17 cellular contexts compared by ENCODE assay signal in genomic region chr3:105812194-105812586, GRCh38. TPM values are rescaled to one million over a fixed set of nuclear protein-coding genes. Genes with fewer than 3 reads are reported as not detected.
DNase-seq lines count a peak whose midpoint lies in the region; ATAC-seq and TF ChIP-seq lines count a peak whose summit lies in the region.
"Had no signal": no experiment of that assay in that cellular context is flagged by ENCODE, and none has a peak within 500 bp of the region (broad histone marks: within the 10 kb centered on the region; RNA-seq: fewer than 3 reads in every experiment).

No MANE protein-coding gene starts in this region.

- peaks cover 16% of the 10 kb centered on the region for H3K4me1 ChIP-seq in mucosa of descending colon (ENCODE audit: low read depth)
- H3K4me1 ChIP-seq: BLaER1 had no signal

- H3K4me3 ChIP-seq in fibroblast of the aortic adventitia (ENCODE audit: low read depth, low read length) (no peak overlapping the region), mucosa of descending colon (no peak overlapping the region)
- H3K4me3 ChIP-seq: BLaER1, stomach had no signal

- no peaks in the 10 kb centered on the region for H3K36me3 ChIP-seq in mucosa of descending colon (ENCODE audit: low read depth)
- H3K36me3 ChIP-seq: BLaER1, stomach had no signal

- peaks cover 52% of the 10 kb centered on the region for H3K4me1 Mint-ChIP-seq in activated CD8-positive, alpha-beta memory T cell treated with anti-CD3 and anti-CD28 coated beads, Interleukin-2, amount 10 ng/mL, durations not matched to agents 7 days and 5 days

- CTCF ChIA-PET in activated CD8-positive, alpha-beta memory T cell treated with anti-CD3 and anti-CD28 coated beads, Interleukin-2, amount 10 ng/mL, durations not matched to agents 7 days and 5 days (lab: Charles Lee) = interaction anchor here (1.8 kb wide), 1 partner anchor 17 kb away, joined by 3 read pairs; no protein-coding TSS in a partner anchor

- no peak overlapping the region for H3K27ac Mint-ChIP-seq in activated CD8-positive, alpha-beta memory T cell treated with anti-CD3 and anti-CD28 coated beads, Interleukin-2, amount 10 ng/mL, durations not matched to agents 7 days and 5 days
- H3K27ac Mint-ChIP-seq: endodermal cell had no signal

- no peak overlapping the region for H3K4me3 Mint-ChIP-seq in activated CD8-positive, alpha-beta memory T cell treated with anti-CD3 and anti-CD28 coated beads, Interleukin-2, amount 10 ng/mL, durations not matched to agents 7 days and 5 days
- H3K4me3 Mint-ChIP-seq: endodermal cell had no signal

- DNase-seq in A172 (ENCODE audit: low spot score) (peak; percentile 34), ELR (ENCODE audit: low read depth) (peak; percentile 88), RPMI7951 (ENCODE audit: low read depth) (peak; percentile 41), fibroblast of the aortic adventitia (ENCODE audit: low read depth) (peak; percentile 40), omental fat pad (ENCODE audit: low spot score) (no peak), mucosa of descending colon (no peak)
- no peak for DNase-seq in activated CD8-positive, alpha-beta memory T cell treated with anti-CD3 and anti-CD28 coated beads, Interleukin-2, amount 10 ng/mL, durations not matched to agents 7 days and 5 days
- DNase-seq: activated CD8-positive, alpha-beta memory T cell treated with anti-CD3 and anti-CD28 coated beads, Interleukin-2, amount 50 U/mL, for 4 hours; endodermal cell; hippocampal formation; mesendoderm; NCI-H1048; NCI-H446; RPMI8226; stomach had no signal

- H3K9me3 ChIP-seq in mucosa of descending colon = no peaks in the 10 kb centered on the region
- H3K9me3 ChIP-seq: BLaER1, stomach had no signal

- ATAC-seq in omental fat pad (ENCODE audit: low FRiP score) (no peak), mucosa of descending colon (no peak), GM18858 (IDR thresholded peaks at IDR 0.05; ENCODE audit: unreplicated experiment) (no peak)
- no peak for ATAC-seq in activated CD8-positive, alpha-beta memory T cell treated with anti-CD3 and anti-CD28 coated beads, Interleukin-2, amount 10 ng/mL, durations not matched to agents 7 days and 5 days

- peaks cover 2% of the 10 kb centered on the region for H3K9me3 Mint-ChIP-seq in activated CD8-positive, alpha-beta memory T cell treated with anti-CD3 and anti-CD28 coated beads, Interleukin-2, amount 10 ng/mL, durations not matched to agents 7 days and 5 days (ENCODE audit: low read depth)

- no peak for TF ChIP-seq CTCF in fibroblast of the aortic adventitia (IDR thresholded peaks at IDR 0.05; ENCODE audit: insufficient read depth, low read length)
- no peak for TF ChIP-seq CTCF in omental fat pad (IDR thresholded peaks at IDR 0.05)
- TF ChIP-seq CTCF in mucosa of descending colon (IDR thresholded peaks at IDR 0.05) = no peak

- intact Hi-C loops in mucosa of descending colon (cut with DNase I, micrococcal nuclease) = no loop called here

- peaks cover 46% of the 10 kb centered on the region for H3K36me3 Mint-ChIP-seq in activated CD8-positive, alpha-beta memory T cell treated with anti-CD3 and anti-CD28 coated beads, Interleukin-2, amount 10 ng/mL, durations not matched to agents 7 days and 5 days

- H3K27me3 Mint-ChIP-seq in activated CD8-positive, alpha-beta memory T cell treated with anti-CD3 and anti-CD28 coated beads, Interleukin-2, amount 10 ng/mL, durations not matched to agents 7 days and 5 days = no peaks in the 10 kb centered on the region

RNA-seq across cellular contexts. Expression of gene CBLB, which starts 56.6 kb away (rescaled TPM):
- 21.1 and 36.6 TPM in 2 replicates for total RNA-seq in A172 (2014; rRNA removed; shearing (Covaris generic))
- total RNA-seq in RPMI7951 (2014; rRNA removed; shearing (Covaris generic)) = 3.8 and 6.0 TPM in 2 replicates
- total RNA-seq in fibroblast of the aortic adventitia (ENCODE audit: low replicate concordance) = 63.9 and 70.3 TPM in 2 replicates
- 100 to 1,000 TPM in 3 of 4 donors, 10 to 100 TPM in 1; 94.7 to 205 (median 126) TPM for total RNA-seq in omental fat pad
- 10 to 100 TPM; 41.7 to 52.2 (median 51.0) TPM for total RNA-seq in mucosa of descending colon
- 100 to 1,000 TPM; 125 to 158 TPM for total RNA-seq in activated CD8-positive, alpha-beta memory T cell treated with anti-CD3 and anti-CD28 coated beads, Interleukin-2, amount 10 ng/mL, durations not matched to agents 7 days and 5 days

Comparison
In these comparisons a context has a peak if more than half of its experiments do, and no peak if none do; other contexts are left out.
1. DNase-seq: peak in A172 (single experiment), ELR (single experiment), RPMI7951 (single experiment) and fibroblast of the aortic adventitia (single experiment); none in omental fat pad (single experiment), mucosa of descending colon (0 of 3) and activated CD8-positive, alpha-beta memory T cell treated with anti-CD3 and anti-CD28 coated beads, Interleukin-2, amount 10 ng/mL, durations not matched to agents 7 days and 5 days (single experiment).